1 cellular context compared by ENCODE assay signal in the genomic region with DNA sequence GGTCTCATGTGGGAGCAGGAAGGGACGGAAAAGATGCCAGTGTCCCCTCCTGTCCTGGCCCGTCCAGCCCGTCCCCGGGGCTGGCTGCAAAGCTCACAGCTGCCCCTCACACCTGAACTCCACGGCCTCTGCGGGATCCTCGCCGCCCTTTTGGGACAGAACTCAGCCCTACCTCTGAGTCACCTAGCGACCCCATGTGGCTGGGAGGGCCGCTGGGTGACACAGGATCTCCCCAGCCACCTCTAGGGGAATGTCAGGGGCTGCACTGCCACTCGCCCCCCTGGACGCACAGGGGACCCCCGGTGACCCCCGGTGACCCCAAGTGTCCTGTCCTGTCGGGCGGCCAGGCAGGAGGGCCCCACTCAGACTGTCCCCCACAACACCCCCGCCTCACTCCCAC.
TF ChIP-seq lines count a peak whose summit lies in the region.

No MANE protein-coding gene starts in this region.

TF ChIP-seq in WTC11, 78 proteins besides CTCF, POLR2A, EP300 and RAD21 (continued from another document):
- TF ChIP-seq, protein P1, sequence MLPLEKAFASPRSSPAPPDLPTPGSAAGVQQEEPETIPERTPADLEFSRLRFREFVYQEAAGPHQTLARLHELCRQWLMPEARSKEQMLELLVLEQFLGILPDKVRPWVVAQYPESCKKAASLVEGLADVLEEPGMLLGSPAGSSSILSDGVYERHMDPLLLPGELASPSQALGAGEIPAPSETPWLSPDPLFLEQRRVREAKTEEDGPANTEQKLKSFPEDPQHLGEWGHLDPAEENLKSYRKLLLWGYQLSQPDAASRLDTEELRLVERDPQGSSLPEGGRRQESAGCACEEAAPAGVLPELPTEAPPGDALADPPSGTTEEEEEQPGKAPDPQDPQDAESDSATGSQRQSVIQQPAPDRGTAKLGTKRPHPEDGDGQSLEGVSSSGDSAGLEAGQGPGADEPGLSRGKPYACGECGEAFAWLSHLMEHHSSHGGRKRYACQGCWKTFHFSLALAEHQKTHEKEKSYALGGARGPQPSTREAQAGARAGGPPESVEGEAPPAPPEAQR (CRISPR knock-in tag; IDR thresholded peaks at IDR 0.05): no peak
- no peak for TF ChIP-seq NR3C1 (CRISPR knock-in tag; conservative IDR thresholded peaks at IDR 0.05; ENCODE audit: low read depth)
- TF ChIP-seq, protein P2, sequence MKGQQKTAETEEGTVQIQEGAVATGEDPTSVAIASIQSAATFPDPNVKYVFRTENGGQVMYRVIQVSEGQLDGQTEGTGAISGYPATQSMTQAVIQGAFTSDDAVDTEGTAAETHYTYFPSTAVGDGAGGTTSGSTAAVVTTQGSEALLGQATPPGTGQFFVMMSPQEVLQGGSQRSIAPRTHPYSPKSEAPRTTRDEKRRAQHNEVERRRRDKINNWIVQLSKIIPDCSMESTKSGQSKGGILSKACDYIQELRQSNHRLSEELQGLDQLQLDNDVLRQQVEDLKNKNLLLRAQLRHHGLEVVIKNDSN (CRISPR knock-in tag; IDR thresholded peaks at IDR 0.05): no peak
- TF ChIP-seq, protein P3, sequence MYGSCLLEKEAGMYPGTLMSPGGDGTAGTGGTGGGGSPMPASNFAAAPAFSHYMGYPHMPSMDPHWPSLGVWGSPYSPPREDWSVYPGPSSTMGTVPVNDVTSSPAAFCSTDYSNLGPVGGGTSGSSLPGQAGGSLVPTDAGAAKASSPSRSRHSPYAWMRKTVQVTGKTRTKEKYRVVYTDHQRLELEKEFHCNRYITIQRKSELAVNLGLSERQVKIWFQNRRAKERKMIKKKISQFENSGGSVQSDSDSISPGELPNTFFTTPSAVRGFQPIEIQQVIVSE (CRISPR knock-in tag; IDR thresholded peaks at IDR 0.05; ENCODE audit: borderline replicate concordance): no peak
- no peak for TF ChIP-seq TEAD4 (CRISPR knock-in tag; IDR thresholded peaks at IDR 0.05)
- no peak for TF ChIP-seq ZNF416 (CRISPR knock-in tag; IDR thresholded peaks at IDR 0.05)
